17 cellular contexts compared by ENCODE assay signal in genomic region chr3:17744693-17745092, GRCh38.
"Had no signal": no experiment of that assay in that cellular context is flagged by ENCODE, and none has a peak within 500 bp of the region (broad histone marks: within the 10 kb centered on the region; RNA-seq: fewer than 3 reads in every experiment).

No MANE protein-coding gene starts in this region.

- H3K27ac Mint-ChIP-seq: activated CD4-positive, alpha-beta memory T cell treated with anti-CD3 and anti-CD28 coated beads for 36 hours; activated naive CD4-positive, alpha-beta T cell treated with anti-CD3 and anti-CD28 coated beads, Interleukin-2, amount 10 ng/mL, durations not matched to agents 7 days and 5 days; dendritic cell treated with granulocyte-macrophage colony-stimulating factor and Interleukin-4, amounts not matched to agents 40 ng/mL and 50 ng/mL, for 4 days; memory B cell had no signal

- H3K4me3 Mint-ChIP-seq: activated CD4-positive, alpha-beta memory T cell treated with anti-CD3 and anti-CD28 coated beads for 36 hours; activated naive CD4-positive, alpha-beta T cell treated with anti-CD3 and anti-CD28 coated beads, Interleukin-2, amount 10 ng/mL, durations not matched to agents 7 days and 5 days; dendritic cell treated with granulocyte-macrophage colony-stimulating factor and Interleukin-4, amounts not matched to agents 40 ng/mL and 50 ng/mL, for 4 days; memory B cell had no signal

- ATAC-seq: heart left ventricle, left cardiac atrium, psoas muscle had no signal

- DNase-seq: activated CD4-positive, alpha-beta memory T cell treated with anti-CD3 and anti-CD28 coated beads for 36 hours; activated CD4-positive, alpha-beta T cell treated with anti-CD3 and anti-CD28 coated beads for 48 hours; activated effector memory CD4-positive, alpha-beta T cell treated with Interleukin-2 at 50 U/mL for 16 hours; activated naive CD4-positive, alpha-beta T cell treated with anti-CD3 and anti-CD28 coated beads, Interleukin-2, amount 10 ng/mL, durations not matched to agents 7 days and 5 days; brain microvascular endothelial cell; effector CD4-positive, alpha-beta T cell; heart left ventricle; islet precursor cell; left cardiac atrium; ovary; psoas muscle; SK-N-SH; spleen; stimulated activated CD4-positive, alpha-beta T cell treated with anti-CD3 and anti-CD28 coated beads, Interleukin-4, amount 100 ng/mL, for 1 hour; stimulated activated naive CD4-positive, alpha-beta T cell treated with Interleukin-2 at 50 U/mL for 16 hours had no signal

- H3K36me3 Mint-ChIP-seq: activated naive CD4-positive, alpha-beta T cell treated with anti-CD3 and anti-CD28 coated beads, Interleukin-2, amount 10 ng/mL, durations not matched to agents 7 days and 5 days; memory B cell had no signal

- H3K9me3 Mint-ChIP-seq: activated CD4-positive, alpha-beta memory T cell treated with anti-CD3 and anti-CD28 coated beads for 36 hours; activated naive CD4-positive, alpha-beta T cell treated with anti-CD3 and anti-CD28 coated beads, Interleukin-2, amount 10 ng/mL, durations not matched to agents 7 days and 5 days; dendritic cell treated with granulocyte-macrophage colony-stimulating factor and Interleukin-4, amounts not matched to agents 40 ng/mL and 50 ng/mL, for 4 days; memory B cell had no signal

- H3K27me3 Mint-ChIP-seq: activated CD4-positive, alpha-beta memory T cell treated with anti-CD3 and anti-CD28 coated beads for 36 hours; activated naive CD4-positive, alpha-beta T cell treated with anti-CD3 and anti-CD28 coated beads, Interleukin-2, amount 10 ng/mL, durations not matched to agents 7 days and 5 days; dendritic cell treated with granulocyte-macrophage colony-stimulating factor and Interleukin-4, amounts not matched to agents 40 ng/mL and 50 ng/mL, for 4 days; memory B cell had no signal
